1 cellular context compared by ENCODE assay signal in genomic region chr2:37918742-37919186, GRCh38.
TF ChIP-seq lines count a peak whose summit lies in the region.

No MANE protein-coding gene starts in this region.

TF ChIP-seq in SK-N-SH treated with all-trans-retinoic acid at 6 μM for 48 hours, 23 proteins besides CTCF, POLR2A, EP300 and RAD21 (continued from another document):
- TF ChIP-seq, protein P1, sequence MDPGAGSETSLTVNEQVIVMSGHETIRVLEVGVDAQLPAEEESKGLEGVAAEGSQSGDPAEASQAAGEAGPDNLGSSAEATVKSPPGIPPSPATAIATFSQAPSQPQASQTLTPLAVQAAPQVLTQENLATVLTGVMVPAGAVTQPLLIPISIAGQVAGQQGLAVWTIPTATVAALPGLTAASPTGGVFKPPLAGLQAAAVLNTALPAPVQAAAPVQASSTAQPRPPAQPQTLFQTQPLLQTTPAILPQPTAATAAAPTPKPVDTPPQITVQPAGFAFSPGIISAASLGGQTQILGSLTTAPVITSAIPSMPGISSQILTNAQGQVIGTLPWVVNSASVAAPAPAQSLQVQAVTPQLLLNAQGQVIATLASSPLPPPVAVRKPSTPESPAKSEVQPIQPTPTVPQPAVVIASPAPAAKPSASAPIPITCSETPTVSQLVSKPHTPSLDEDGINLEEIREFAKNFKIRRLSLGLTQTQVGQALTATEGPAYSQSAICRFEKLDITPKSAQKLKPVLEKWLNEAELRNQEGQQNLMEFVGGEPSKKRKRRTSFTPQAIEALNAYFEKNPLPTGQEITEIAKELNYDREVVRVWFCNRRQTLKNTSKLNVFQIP (CRISPR knock-in tag; IDR thresholded peaks at IDR 0.05; ENCODE audit: borderline replicate concordance, low read depth): no peak
- TF ChIP-seq, protein P2, sequence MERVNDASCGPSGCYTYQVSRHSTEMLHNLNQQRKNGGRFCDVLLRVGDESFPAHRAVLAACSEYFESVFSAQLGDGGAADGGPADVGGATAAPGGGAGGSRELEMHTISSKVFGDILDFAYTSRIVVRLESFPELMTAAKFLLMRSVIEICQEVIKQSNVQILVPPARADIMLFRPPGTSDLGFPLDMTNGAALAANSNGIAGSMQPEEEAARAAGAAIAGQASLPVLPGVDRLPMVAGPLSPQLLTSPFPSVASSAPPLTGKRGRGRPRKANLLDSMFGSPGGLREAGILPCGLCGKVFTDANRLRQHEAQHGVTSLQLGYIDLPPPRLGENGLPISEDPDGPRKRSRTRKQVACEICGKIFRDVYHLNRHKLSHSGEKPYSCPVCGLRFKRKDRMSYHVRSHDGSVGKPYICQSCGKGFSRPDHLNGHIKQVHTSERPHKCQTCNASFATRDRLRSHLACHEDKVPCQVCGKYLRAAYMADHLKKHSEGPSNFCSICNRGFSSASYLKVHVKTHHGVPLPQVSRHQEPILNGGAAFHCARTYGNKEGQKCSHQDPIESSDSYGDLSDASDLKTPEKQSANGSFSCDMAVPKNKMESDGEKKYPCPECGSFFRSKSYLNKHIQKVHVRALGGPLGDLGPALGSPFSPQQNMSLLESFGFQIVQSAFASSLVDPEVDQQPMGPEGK (CRISPR knock-in tag; IDR thresholded peaks at IDR 0.05; ENCODE audit: borderline replicate concordance): no peak
- TF ChIP-seq SNAI2 (CRISPR knock-in tag; IDR thresholded peaks at IDR 0.05) (no peak), BACH2 (CRISPR knock-in tag; IDR thresholded peaks at IDR 0.05; ENCODE audit: borderline replicate concordance) (no peak), TOX (CRISPR knock-in tag; IDR thresholded peaks at IDR 0.05; ENCODE audit: borderline replicate concordance) (no peak)
- TF ChIP-seq, protein P3, sequence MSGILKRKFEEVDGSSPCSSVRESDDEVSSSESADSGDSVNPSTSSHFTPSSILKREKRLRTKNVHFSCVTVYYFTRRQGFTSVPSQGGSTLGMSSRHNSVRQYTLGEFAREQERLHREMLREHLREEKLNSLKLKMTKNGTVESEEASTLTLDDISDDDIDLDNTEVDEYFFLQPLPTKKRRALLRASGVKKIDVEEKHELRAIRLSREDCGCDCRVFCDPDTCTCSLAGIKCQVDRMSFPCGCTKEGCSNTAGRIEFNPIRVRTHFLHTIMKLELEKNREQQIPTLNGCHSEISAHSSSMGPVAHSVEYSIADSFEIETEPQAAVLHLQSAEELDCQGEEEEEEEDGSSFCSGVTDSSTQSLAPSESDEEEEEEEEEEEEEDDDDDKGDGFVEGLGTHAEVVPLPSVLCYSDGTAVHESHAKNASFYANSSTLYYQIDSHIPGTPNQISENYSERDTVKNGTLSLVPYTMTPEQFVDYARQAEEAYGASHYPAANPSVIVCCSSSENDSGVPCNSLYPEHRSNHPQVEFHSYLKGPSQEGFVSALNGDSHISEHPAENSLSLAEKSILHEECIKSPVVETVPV (CRISPR knock-in tag; IDR thresholded peaks at IDR 0.05): no peak
